ENCODE assay signal across 22 cellular contexts in genomic region chr2:227610123-227610522, GRCh38. TPM values are rescaled to one million over a fixed set of nuclear protein-coding genes. Genes with fewer than 3 reads are reported as not detected.
DNase-seq lines count a peak whose midpoint lies in the region; ATAC-seq lines count a peak whose summit lies in the region.
"Had no signal": no experiment of that assay in that cellular context is flagged by ENCODE, and none has a peak within 500 bp of the region (broad histone marks: within the 10 kb centered on the region; RNA-seq: fewer than 3 reads in every experiment).

No MANE protein-coding gene starts in this region.

- no peaks in the 10 kb centered on the region for H3K36me3 Mint-ChIP-seq in activated naive CD8-positive, alpha-beta T cell treated with anti-CD3 and anti-CD28 coated beads for 36 hours
- no peaks in the 10 kb centered on the region for H3K36me3 Mint-ChIP-seq in activated naive CD8-positive, alpha-beta T cell treated with anti-CD3 and anti-CD28 coated beads, Interleukin-2, amount 50 U/mL, for 24 hours (ENCODE audit: low read depth)
- H3K36me3 Mint-ChIP-seq: CD8-positive, alpha-beta memory T cell had no signal

- H3K9me3 Mint-ChIP-seq in activated naive CD8-positive, alpha-beta T cell treated with anti-CD3 and anti-CD28 coated beads for 36 hours: no peaks in the 10 kb centered on the region
- H3K9me3 Mint-ChIP-seq in activated naive CD8-positive, alpha-beta T cell treated with anti-CD3 and anti-CD28 coated beads, Interleukin-2, amount 50 U/mL, for 24 hours: no peaks in the 10 kb centered on the region
- H3K9me3 Mint-ChIP-seq: CD8-positive, alpha-beta memory T cell had no signal

- H3K4me3 Mint-ChIP-seq in activated naive CD8-positive, alpha-beta T cell treated with anti-CD3 and anti-CD28 coated beads for 36 hours: no peak overlapping the region
- H3K4me3 Mint-ChIP-seq in activated naive CD8-positive, alpha-beta T cell treated with anti-CD3 and anti-CD28 coated beads, Interleukin-2, amount 50 U/mL, for 24 hours: no peak overlapping the region
- H3K4me3 Mint-ChIP-seq: CD8-positive, alpha-beta memory T cell had no signal

- ATAC-seq in activated naive CD8-positive, alpha-beta T cell treated with anti-CD3 and anti-CD28 coated beads, Interleukin-2, amount 50 U/mL, for 24 hours: no peak
- peak; percentile 47 for ATAC-seq in GM18867 (IDR thresholded peaks at IDR 0.05; ENCODE audit: unreplicated experiment)
- no peak for ATAC-seq in HG02610 (IDR thresholded peaks at IDR 0.05; ENCODE audit: unreplicated experiment)
- no peak for ATAC-seq in HG03469 (IDR thresholded peaks at IDR 0.05; ENCODE audit: unreplicated experiment)

- peaks cover 67% of the 10 kb centered on the region for H3K27me3 Mint-ChIP-seq in activated naive CD8-positive, alpha-beta T cell treated with anti-CD3 and anti-CD28 coated beads for 36 hours
- H3K27me3 Mint-ChIP-seq in activated naive CD8-positive, alpha-beta T cell treated with anti-CD3 and anti-CD28 coated beads, Interleukin-2, amount 50 U/mL, for 24 hours: peaks cover 24% of the 10 kb centered on the region

- peak overlapping the region; percentile 46 for H3K27ac Mint-ChIP-seq in activated naive CD8-positive, alpha-beta T cell treated with anti-CD3 and anti-CD28 coated beads for 36 hours
- no peak overlapping the region for H3K27ac Mint-ChIP-seq in activated naive CD8-positive, alpha-beta T cell treated with anti-CD3 and anti-CD28 coated beads, Interleukin-2, amount 50 U/mL, for 24 hours
- H3K27ac Mint-ChIP-seq: CD8-positive, alpha-beta memory T cell had no signal

- DNase-seq in activated naive CD8-positive, alpha-beta T cell treated with anti-CD3 and anti-CD28 coated beads for 36 hours: no peak
- no peak for DNase-seq in activated naive CD8-positive, alpha-beta T cell treated with anti-CD3 and anti-CD28 coated beads, Interleukin-2, amount 50 U/mL, for 24 hours
- peak; percentile 7 for DNase-seq in NCI-H2081 treated with DMSO at 0.1 percent for 48 hours (lab: John Stamatoyannopoulos, UW)
- DNase-seq in activated CD4-positive, alpha-beta T cell treated with anti-CD3 and anti-CD28 coated beads for 1 hour: no peak
- no peak for DNase-seq in NCI-H2196 treated with DMSO at 0.1 percent for 48 hours (lab: John Stamatoyannopoulos, UW; ENCODE audit: unreplicated experiment)
- DNase-seq: Calu3; CD8-positive, alpha-beta memory T cell; KBM-7; NCI-H1105; NCI-H146; NCI-H2029; NCI-H2171 treated with DMSO at 0.1 percent for 48 hours; NCI-H446; NCI-H526; SHP77 treated with DMSO at 0.1 percent for 48 hours; T-helper 2 cell had no signal

- H3K4me1 Mint-ChIP-seq in activated naive CD8-positive, alpha-beta T cell treated with anti-CD3 and anti-CD28 coated beads for 36 hours: peaks cover 12% of the 10 kb centered on the region
- peaks cover 13% of the 10 kb centered on the region for H3K4me1 Mint-ChIP-seq in activated naive CD8-positive, alpha-beta T cell treated with anti-CD3 and anti-CD28 coated beads, Interleukin-2, amount 50 U/mL, for 24 hours

RNA-seq across cellular contexts. Expression of gene SCYGR3, which starts 4.5 kb away (rescaled TPM):
- not detected for total RNA-seq in activated naive CD8-positive, alpha-beta T cell treated with anti-CD3 and anti-CD28 coated beads for 36 hours
- total RNA-seq: A172; Calu3; CD8-positive, alpha-beta memory T cell; H4; HT-29 had no signal

RNA-seq across cellular contexts. Expression of gene SCYGR4, which starts 7.2 kb away (rescaled TPM):
- not detected for total RNA-seq in activated naive CD8-positive, alpha-beta T cell treated with anti-CD3 and anti-CD28 coated beads for 36 hours
- total RNA-seq: A172; Calu3; CD8-positive, alpha-beta memory T cell; H4; HT-29 had no signal

RNA-seq across cellular contexts. Expression of gene SCYGR2, which starts 11.4 kb away (rescaled TPM):
- not detected for total RNA-seq in activated naive CD8-positive, alpha-beta T cell treated with anti-CD3 and anti-CD28 coated beads for 36 hours
- total RNA-seq: A172; Calu3; CD8-positive, alpha-beta memory T cell; H4; HT-29 had no signal

RNA-seq across cellular contexts. Expression of gene SCYGR5, which starts 56.5 kb away (rescaled TPM):
- not detected for total RNA-seq in activated naive CD8-positive, alpha-beta T cell treated with anti-CD3 and anti-CD28 coated beads for 36 hours
- total RNA-seq: A172; Calu3; CD8-positive, alpha-beta memory T cell; H4; HT-29 had no signal
